ENCODE assay signal across 17 cellular contexts in genomic region chr11:38648597-38648996, GRCh38.
DNase-seq lines count a peak whose midpoint lies in the region; FAIRE-seq and TF ChIP-seq lines count a peak whose summit lies in the region.
"Had no signal": no experiment of that assay in that cellular context is flagged by ENCODE, and none has a peak within 500 bp of the region (broad histone marks: within the 10 kb centered on the region; RNA-seq: fewer than 3 reads in every experiment).

No MANE protein-coding gene starts in this region.

- CTCF ChIA-PET in RWPE1 (lab: Yijun Ruan, JAX) = no interaction called here
- CTCF ChIA-PET in H1 (lab: Charles Lee; ENCODE audit: partially characterized antibody) = no interaction called here

- no peaks in the 10 kb centered on the region for H3K79me2 ChIP-seq in H1 (ENCODE audit: control insufficient read depth in 1 of 2, insufficient read depth in 2 of 2, low read length in 2 of 2)

- H3K79me1 ChIP-seq in H1 (ENCODE audit: low read depth, low read length) = no peaks in the 10 kb centered on the region

- no peak for TF ChIP-seq EP300 in H1 (IDR thresholded peaks at IDR 0.05; ENCODE audit: borderline replicate concordance in 1 of 2, low read depth in 2 of 2, low read length in 2 of 2)

- TF ChIP-seq POLR2A in H1 (IDR thresholded peaks at IDR 0.05; ENCODE audit: control extremely low read depth in 1 of 2, low read depth in 2 of 2, low read length in 2 of 2) = no peak

- WGBS in H1 (ENCODE audit: extremely low coverage in 1 of 2, insufficient coverage in 1 of 2, insufficient read length in 1 of 2, insufficient replicate concordance in 2 of 2, low coverage in 1 of 2, low lambda C conversion rate in 2 of 2, missing lambda C conversion rate in 1 of 2), 2 experiments = 82% methylated on average over 3 of the region's 3 CpGs; no CpG with 5 or more reads in 1 of the 2 experiments

- H2BK120ac ChIP-seq in H1 (replicated peaks; ENCODE audit: low read depth, low read length) = no peak overlapping the region

- H4K91ac ChIP-seq in H1 (replicated peaks; ENCODE audit: insufficient read length, low read length) = no peak overlapping the region

- H3K4me3 ChIP-seq in H1 (ENCODE audit: extremely low read depth in 1 of 4, insufficient read depth in 2 of 4, low read depth in 3 of 4, low read length in 4 of 4) = no peak overlapping the region
- no peak overlapping the region for H3K4me3 ChIP-seq in effector memory CD4-positive, alpha-beta T cell (ENCODE audit: insufficient read depth, low read depth, low read length, poor library complexity, severe bottlenecking)
- H3K4me3 ChIP-seq: GM23338, HAP-1 had no signal

- DNase-seq in M059J (ENCODE audit: low read depth) = peak; percentile 34
- peak; percentile 7 for DNase-seq in RWPE1 (ENCODE audit: low spot score)
- no peak for DNase-seq in H1 (ENCODE audit: low read depth in 1 of 2, low spot score in 2 of 2)
- no peak for DNase-seq in occipital lobe (lab: John Stamatoyannopoulos, UW)
- DNase-seq in GM10266 (ENCODE audit: extremely low spot score) = no peak
- no peak for DNase-seq in LoVo (ENCODE audit: low spot score)
- DNase-seq in effector memory CD4-positive, alpha-beta T cell = no peak
- DNase-seq: BE2C; CD4-positive, alpha-beta memory T cell; DMS79 had no signal

- no peak overlapping the region for H4K8ac ChIP-seq in H1 (ENCODE audit: extremely low read depth, insufficient read depth, low read length)

- H4K5ac ChIP-seq in H1 (ENCODE audit: insufficient read length, low read depth, low read length) = no peak overlapping the region

- H3K23me2 ChIP-seq in H1 (ENCODE audit: low read depth, low read length) = no peaks in the 10 kb centered on the region

- H2BK12ac ChIP-seq in H1 (ENCODE audit: low read depth, low read length) = no peak overlapping the region

- FAIRE-seq in H1 (lab: Jason Lieb, UNC) = no peak
- FAIRE-seq: A204.1, GM12891, HepG2, HTR-8/SVneo had no signal

- no peak overlapping the region for H3K4me2 ChIP-seq in H1 (ENCODE audit: insufficient read depth in 1 of 2, low read depth in 2 of 2, low read length in 2 of 2)
- H3K4me2 ChIP-seq: GM23338 had no signal

- TF ChIP-seq RAD21 in H1 (IDR thresholded peaks at IDR 0.05 in 1 of 2, conservative IDR thresholded peaks at IDR 0.05 in 1 of 2; ENCODE audit: low read depth in 2 of 2, low read length in 2 of 2) = no peak

- POLR2A ChIA-PET in RWPE1 (lab: Yijun Ruan, JAX; ENCODE audit: low non-redundant PET) = no interaction called here
- POLR2A ChIA-PET in H1 (lab: Charles Lee; ENCODE audit: partially characterized antibody) = no interaction called here

- no peak overlapping the region for H2BK5ac ChIP-seq in H1 (ENCODE audit: low read depth, low read length)

- no peak overlapping the region for H3K9ac ChIP-seq in H1 (replicated peaks in 1 of 4; ENCODE audit: extremely low read depth in 1 of 4, low read depth in 3 of 4, low read length in 3 of 4)

- H3K23ac ChIP-seq in H1 (ENCODE audit: insufficient read length) = no peak overlapping the region

- no peak overlapping the region for H2BK15ac ChIP-seq in H1 (ENCODE audit: low read length)

- H3K9me3 ChIP-seq in H1 (ENCODE audit: insufficient read depth in 2 of 2, low read depth in 1 of 2, low read length in 1 of 2) = no peaks in the 10 kb centered on the region
- no peaks in the 10 kb centered on the region for H3K9me3 ChIP-seq in effector memory CD4-positive, alpha-beta T cell (ENCODE audit: control insufficient read depth, low read length)
- H3K9me3 ChIP-seq: BE2C, HAP-1 had no signal

- no peak overlapping the region for H2AK5ac ChIP-seq in H1 (ENCODE audit: low read depth, low read length)

- no peak overlapping the region for H3K56ac ChIP-seq in H1 (replicated peaks; ENCODE audit: insufficient read length, low read depth, low read length)

- H3K27ac ChIP-seq in RWPE1 = no peak overlapping the region
- no peak overlapping the region for H3K27ac ChIP-seq in H1 (ENCODE audit: low read depth, low read length)
- H3K27ac ChIP-seq in effector memory CD4-positive, alpha-beta T cell (ENCODE audit: insufficient read depth, low read length, poor library complexity, severe bottlenecking) = no peak overlapping the region
- H3K27ac ChIP-seq: C4-2B had no signal

- H4K20me1 ChIP-seq in H1 (replicated peaks in 1 of 2; ENCODE audit: control insufficient read depth in 1 of 2, insufficient read depth in 2 of 2, low read length in 2 of 2) = no peaks in the 10 kb centered on the region

- H3K4ac ChIP-seq in H1 (replicated peaks; ENCODE audit: insufficient read length, low read depth, low read length) = peak overlapping the region; percentile 59

- H3K27me3 ChIP-seq in H1 (replicated peaks in 1 of 4; ENCODE audit: control insufficient read depth in 3 of 4, extremely low read depth in 1 of 4, insufficient read depth in 3 of 4, low read length in 3 of 4) = no peaks in the 10 kb centered on the region
- H3K27me3 ChIP-seq in effector memory CD4-positive, alpha-beta T cell (replicated peaks; ENCODE audit: control insufficient read depth, insufficient read depth, low read length, poor library complexity, severe bottlenecking) = no peaks in the 10 kb centered on the region
- H3K27me3 ChIP-seq: BE2C had no signal

- no peak overlapping the region for H2BK20ac ChIP-seq in H1 (ENCODE audit: low read length)

- H3K36me3 ChIP-seq in H1 (ENCODE audit: control insufficient read depth in 2 of 4, insufficient read depth in 4 of 4, low read length in 3 of 4) = no peaks in the 10 kb centered on the region
- H3K36me3 ChIP-seq in effector memory CD4-positive, alpha-beta T cell (ENCODE audit: control insufficient read depth, insufficient read depth, low read length) = no peaks in the 10 kb centered on the region
- H3K36me3 ChIP-seq: BE2C, HAP-1 had no signal

- no peak overlapping the region for H3K18ac ChIP-seq in H1 (ENCODE audit: extremely low read depth, low read length)

- H3K14ac ChIP-seq in H1 (ENCODE audit: insufficient read length) = peak overlapping the region; percentile 87

- no peaks in the 10 kb centered on the region for H3K4me1 ChIP-seq in H1 (replicated peaks in 1 of 4; ENCODE audit: control insufficient read depth in 3 of 4, insufficient read depth in 4 of 4, low read length in 3 of 4)
- no peaks in the 10 kb centered on the region for H3K4me1 ChIP-seq in effector memory CD4-positive, alpha-beta T cell (ENCODE audit: control insufficient read depth, insufficient read depth, low read length, poor library complexity, severe bottlenecking)
- H3K4me1 ChIP-seq: BE2C, HAP-1 had no signal

- H2AFZ ChIP-seq in H1 (ENCODE audit: low read length) = no peak overlapping the region
- H2AFZ ChIP-seq: GM23338 had no signal

- TF ChIP-seq CTCF in RWPE1 (conservative IDR thresholded peaks at IDR 0.05; ENCODE audit: low read depth) (no peak), H1 (IDR thresholded peaks at IDR 0.05; ENCODE audit: control extremely low read depth in 1 of 3, insufficient read depth in 1 of 3, low read depth in 1 of 3, low read length in 3 of 3) (no peak), GM10266 (IDR thresholded peaks at IDR 0.05; ENCODE audit: control insufficient read depth, insufficient read depth, low read depth, missing control alignments) (no peak)

Comparison
In these comparisons a context has a peak if more than half of its experiments do, and no peak if none do; other contexts are left out.
1. DNase-seq: peak in M059J (single experiment) and RWPE1 (single experiment); none in H1 (0 of 2), occipital lobe (single experiment), GM10266 (single experiment), LoVo (single experiment) and effector memory CD4-positive, alpha-beta T cell (0 of 3).